In genomic region chr10:2782265-2782664, GRCh38 we compare ENCODE assay signal across 17 cellular contexts.
DNase-seq lines count a peak whose midpoint lies in the region; ATAC-seq and TF ChIP-seq lines count a peak whose summit lies in the region.
"Had no signal": no experiment of that assay in that cellular context is flagged by ENCODE, and none has a peak within 500 bp of the region (broad histone marks: within the 10 kb centered on the region; RNA-seq: fewer than 3 reads in every experiment).

No MANE protein-coding gene starts in this region.

- no peaks in the 10 kb centered on the region for H3K79me2 ChIP-seq in Karpas-422 (ENCODE audit: low read length)
- no peaks in the 10 kb centered on the region for H3K79me2 ChIP-seq in PC-3 (ENCODE audit: low read length)

- no peak overlapping the region for H3K4me3 Mint-ChIP-seq in T-helper 17 cell
- H3K4me3 Mint-ChIP-seq: CD8-positive, alpha-beta memory T cell; H9 had no signal

- no peaks in the 10 kb centered on the region for H3F3A ChIP-seq in PC-3 (ENCODE audit: low read length, unreplicated experiment)

- no peaks in the 10 kb centered on the region for H3K4me1 Mint-ChIP-seq in T-helper 17 cell
- H3K4me1 Mint-ChIP-seq: CD8-positive, alpha-beta memory T cell had no signal

- H2BK15ac ChIP-seq in neuronal stem cell (ENCODE audit: low read length), result no peak overlapping the region

- ATAC-seq in GM18907 (IDR thresholded peaks at IDR 0.05; ENCODE audit: unreplicated experiment) (peak; percentile 76), PC-3 (no peak), T-helper 17 cell (no peak)
- ATAC-seq: A549 had no signal

- H3K9me3 ChIP-seq in Karpas-422 (ENCODE audit: low read length) (no peaks in the 10 kb centered on the region), neuronal stem cell (replicated peaks in 1 of 2; ENCODE audit: control insufficient read depth in 2 of 2, insufficient read depth in 1 of 2, low read depth in 1 of 2, low read length in 2 of 2) (no peaks in the 10 kb centered on the region), PC-3 (ENCODE audit: low read length) (no peaks in the 10 kb centered on the region), T-helper 17 cell (ENCODE audit: control insufficient read depth, low read length, poor library complexity, severe bottlenecking) (no peaks in the 10 kb centered on the region)
- H3K9me3 ChIP-seq: A549, BE2C, Caco-2 had no signal

- CTCF ChIA-PET in PC-3 (lab: Charles Lee), result no interaction called here

- H4K91ac ChIP-seq in neuronal stem cell (ENCODE audit: low read depth, low read length, poor library complexity), result no peak overlapping the region

- no CpG with 5 or more reads among the region's 3 CpGs for WGBS in neuronal stem cell (ENCODE audit: extremely low coverage in 2 of 2, insufficient read length in 2 of 2, insufficient replicate concordance in 1 of 2), 2 donors

- no peak overlapping the region for H3K27ac Mint-ChIP-seq in T-helper 17 cell
- H3K27ac Mint-ChIP-seq: CD8-positive, alpha-beta memory T cell; H9 had no signal

- H3K27ac ChIP-seq in Karpas-422 (ENCODE audit: low read length) (no peak overlapping the region), neuronal stem cell (replicated peaks; ENCODE audit: low read length) (no peak overlapping the region), PC-3 (ENCODE audit: low read length) (no peak overlapping the region)
- H3K27ac ChIP-seq: A549, GM23248 had no signal

- H4K8ac ChIP-seq in neuronal stem cell (ENCODE audit: low read depth, low read length), result no peak overlapping the region

- H3K4me3 ChIP-seq in Karpas-422 (ENCODE audit: low read length) (no peak overlapping the region), neuronal stem cell (ENCODE audit: low read length in 2 of 2) (no peak overlapping the region), PC-3 (ENCODE audit: low read length) (no peak overlapping the region)
- H3K4me3 ChIP-seq: A549, GM23248 had no signal

- H4K20me1 ChIP-seq in Karpas-422 (ENCODE audit: insufficient read depth, low read depth, low read length), result no peaks in the 10 kb centered on the region
- H4K20me1 ChIP-seq in PC-3 (ENCODE audit: low read length), result no peaks in the 10 kb centered on the region

- H3K4me1 ChIP-seq in Karpas-422 (ENCODE audit: low read length) (peaks cover 8% of the 10 kb centered on the region), neuronal stem cell (ENCODE audit: control insufficient read depth in 2 of 2, insufficient read depth in 1 of 2, low read depth in 1 of 2, low read length in 2 of 2) (no peaks in the 10 kb centered on the region), PC-3 (ENCODE audit: insufficient read depth, low read length) (no peaks in the 10 kb centered on the region)
- H3K4me1 ChIP-seq: A549, BE2C, Caco-2 had no signal

- H3K27me3 ChIP-seq in Karpas-422 (ENCODE audit: low read length), result no peaks in the 10 kb centered on the region
- H3K27me3 ChIP-seq in neuronal stem cell (ENCODE audit: control insufficient read depth in 3 of 3, insufficient read depth in 3 of 3, low read depth in 1 of 3, low read length in 3 of 3), result no peaks in the 10 kb centered on the region
- peaks cover 15% of the 10 kb centered on the region; the same call in 1 of the 2 replicates for H3K27me3 ChIP-seq in PC-3 (ENCODE audit: low read length)
- H3K27me3 ChIP-seq: BE2C had no signal

- intact Hi-C loops in PC-3 (cut with micrococcal nuclease), result no loop called here

- H3K27me3 Mint-ChIP-seq in T-helper 17 cell, result peaks cover 18% of the 10 kb centered on the region

- H3K4me2 ChIP-seq in Karpas-422 (ENCODE audit: low read depth, low read length, poor library complexity, severe bottlenecking), result no peak overlapping the region
- H3K4me2 ChIP-seq in neuronal stem cell (ENCODE audit: insufficient read depth, low read length, poor library complexity, severe bottlenecking), result no peak overlapping the region
- H3K4me2 ChIP-seq in PC-3 (ENCODE audit: low read length), result no peak overlapping the region
- H3K4me2 ChIP-seq: A549 had no signal

- no peak for TF ChIP-seq CTCF in PC-3 (conservative IDR thresholded peaks at IDR 0.05; ENCODE audit: low read depth, low read length)

- H3K9me2 ChIP-seq in Karpas-422 (replicated peaks; ENCODE audit: insufficient read depth, low read length) (no peaks in the 10 kb centered on the region), PC-3 (replicated peaks; ENCODE audit: low read length) (no peaks in the 10 kb centered on the region)

- peaks cover 2% of the 10 kb centered on the region for H3K36me3 Mint-ChIP-seq in T-helper 17 cell (ENCODE audit: low read depth)
- H3K36me3 Mint-ChIP-seq: CD8-positive, alpha-beta memory T cell had no signal

- H3K36me3 ChIP-seq in Karpas-422 (ENCODE audit: insufficient read depth, low read length) (no peaks in the 10 kb centered on the region), neuronal stem cell (replicated peaks in 1 of 2; ENCODE audit: control insufficient read depth in 2 of 2, insufficient read depth in 2 of 2, low read length in 2 of 2) (no peaks in the 10 kb centered on the region), PC-3 (ENCODE audit: low read depth, low read length) (no peaks in the 10 kb centered on the region)
- H3K36me3 ChIP-seq: BE2C had no signal

- H3K79me1 ChIP-seq in neuronal stem cell (ENCODE audit: low read depth, low read length), result no peaks in the 10 kb centered on the region

- peak overlapping the region; percentile 63 for H3K18ac ChIP-seq in neuronal stem cell (ENCODE audit: low read length)

- H2BK12ac ChIP-seq in neuronal stem cell (ENCODE audit: low read length), result no peak overlapping the region

- no peak overlapping the region for H3K4ac ChIP-seq in neuronal stem cell (ENCODE audit: low read length)

- H3K9ac ChIP-seq in Karpas-422 (ENCODE audit: low read length) (no peak overlapping the region), neuronal stem cell (ENCODE audit: low read depth, low read length, poor library complexity) (no peak overlapping the region), PC-3 (ENCODE audit: low read length) (no peak overlapping the region)
- H3K9ac ChIP-seq: GM23248 had no signal

- no peak overlapping the region for H2BK120ac ChIP-seq in neuronal stem cell (ENCODE audit: low read depth, low read length)

- H3K23ac ChIP-seq in neuronal stem cell (ENCODE audit: low read depth, low read length, poor library complexity), result no peak overlapping the region

- peak overlapping the region; percentile 51; the same call in 1 of the 2 replicates for H2AFZ ChIP-seq in Karpas-422 (ENCODE audit: low read length)
- no peak overlapping the region for H2AFZ ChIP-seq in neuronal stem cell (ENCODE audit: low read length)
- no peak overlapping the region for H2AFZ ChIP-seq in PC-3 (ENCODE audit: low read length)
- H2AFZ ChIP-seq: GM23248 had no signal

- no TSS peak for BruUV-seq in PC-3 (replicated peaks; lab: Mats Ljungman, UMichigan)

- no peak overlapping the region for H2AK5ac ChIP-seq in neuronal stem cell (ENCODE audit: low read depth, low read length)

- no peak for DNase-seq in Karpas-422
- DNase-seq in NOMO-1 treated with DMSO at 0.1 percent for 48 hours (lab: John Stamatoyannopoulos, UW; ENCODE audit: unreplicated experiment), result peak; percentile 56
- no peak for DNase-seq in neuronal stem cell (ENCODE audit: low spot score)
- no peak for DNase-seq in PC-3
- no peak for DNase-seq in GM19240 (ENCODE audit: insufficient read length, low spot score)
- DNase-seq in T-helper 17 cell, result no peak
- DNase-seq in GF-D8 (lab: John Stamatoyannopoulos, UW), result no peak
- DNase-seq: BE2C; Caco-2; CD8-positive, alpha-beta memory T cell; DND-41; GDM1; GM23248; H9; KBM-7 had no signal

- POLR2A ChIA-PET in PC-3 (lab: Charles Lee; ENCODE audit: unreplicated experiment), result no interaction called here

- no peak overlapping the region for H3K14ac ChIP-seq in neuronal stem cell (ENCODE audit: low read length)

- H2BK5ac ChIP-seq in neuronal stem cell (ENCODE audit: low read length), result no peak overlapping the region
